Comparison of ENCODE assay signal across 8 cellular contexts in genomic region chr2:86035883-86036789, GRCh38.
DNase-seq lines count a peak whose midpoint lies in the region; ATAC-seq and TF ChIP-seq lines count a peak whose summit lies in the region.

No MANE protein-coding gene starts in this region.

- no peaks in the 10 kb centered on the region for H3K9me3 ChIP-seq in DND-41 (ENCODE audit: insufficient read depth, low read length, severe bottlenecking)

- peak overlapping the region; percentile 72 for H3K4me2 ChIP-seq in DND-41 (ENCODE audit: insufficient read depth, low read length)

- TF ChIP-seq CTCF in DND-41 (IDR thresholded peaks at IDR 0.05; ENCODE audit: borderline replicate concordance, extremely low read depth, low read length, poor library complexity, severe bottlenecking), result peak; percentile 66

- H3K9ac ChIP-seq in DND-41 (ENCODE audit: low read depth, low read length) (peak overlapping the region; percentile 71), rectal smooth muscle tissue (ENCODE audit: low read length) (no peak overlapping the region)

- peaks cover 3% of the 10 kb centered on the region; the same call in 1 of the 2 replicates for H4K20me1 ChIP-seq in DND-41 (ENCODE audit: insufficient read depth, low read length)

- H3K27ac ChIP-seq in DND-41 (ENCODE audit: low read length) (peak overlapping the region; percentile 99), adipose tissue (ENCODE audit: low read depth, low read length) (peak overlapping the region; percentile 84), rectal smooth muscle tissue (ENCODE audit: low read depth, low read length) (peak overlapping the region; percentile 68)

- H3K79me2 ChIP-seq in DND-41 (ENCODE audit: insufficient read depth, low read length), result 0 out of 2 replicates have a peak, but pooled peaks cover 3% of the 10 kb centered on the region

- ATAC-seq in DND-41 (ENCODE audit: insufficient read depth, low read depth) (peak; percentile 70), GM21447 (IDR thresholded peaks at IDR 0.05; ENCODE audit: unreplicated experiment) (peak; percentile 62)

- H3K4me3 ChIP-seq in DND-41 (ENCODE audit: low read depth in 1 of 2, low read length in 2 of 2), result peak overlapping the region in 1 of 2 experiments; percentile 46; a peak in 2 of 4 replicates
- peak overlapping the region; percentile 31 for H3K4me3 ChIP-seq in Jurkat, Clone E6-1 (ENCODE audit: low read length)
- H3K4me3 ChIP-seq in rectal smooth muscle tissue (ENCODE audit: low read length), result no peak overlapping the region

- peak overlapping the region; percentile 38 for H2AFZ ChIP-seq in DND-41 (ENCODE audit: low read depth, low read length)

- H3K27me3 ChIP-seq in DND-41 (ENCODE audit: insufficient read depth, low read length, poor library complexity) (no peaks in the 10 kb centered on the region), rectal smooth muscle tissue (ENCODE audit: control insufficient read depth, insufficient read depth, low read length) (no peaks in the 10 kb centered on the region)

- peaks cover 70% of the 10 kb centered on the region for H3K4me1 ChIP-seq in DND-41 (ENCODE audit: insufficient read depth, low read length)
- H3K4me1 ChIP-seq in rectal smooth muscle tissue (ENCODE audit: control insufficient read depth, insufficient read depth, low read length), result peaks cover 24% of the 10 kb centered on the region

- DNase-seq in DND-41 (peak; percentile 86), SHP77 treated with DMSO at 0.1 percent for 48 hours (lab: John Stamatoyannopoulos, UW) (peak; percentile 82), cardiac septum (ENCODE audit: low spot score) (peak; percentile 92), iPS-NIHi7 (ENCODE audit: extremely low spot score) (no peak)
- DNase-seq in Jurkat, Clone E6-1 (ENCODE audit: low read depth, low spot score), result peak; percentile 82

- H3K36me3 ChIP-seq in DND-41 (ENCODE audit: insufficient read depth, low read length) (peaks cover 70% of the 10 kb centered on the region), rectal smooth muscle tissue (ENCODE audit: control insufficient read depth, insufficient read depth, low read length) (peaks cover 24% of the 10 kb centered on the region)

- WGBS in adipose tissue, 3 donors, result 10 to 15% (median 14%) methylated on average over 12 of the region's 12 CpGs

- intact Hi-C loops in cardiac septum (cut with DNase I), result loop anchor here (2.0 to 5.0 kb wide), 2 partner anchors 124 to 147 kb away; partner anchors contain the start of gene ST3GAL5
